Comparison of ENCODE assay signal across 8 cellular contexts in genomic region chr13:90867336-90867683, GRCh38.
DNase-seq lines count a peak whose midpoint lies in the region; ATAC-seq, FAIRE-seq and TF ChIP-seq lines count a peak whose summit lies in the region.

No MANE protein-coding gene starts in this region.

- no peak overlapping the region for H3K23ac ChIP-seq in H1 (ENCODE audit: insufficient read length)

- H3K27me3 Mint-ChIP-seq in mesothelial cell of epicardium (ENCODE audit: low read depth), result no peaks in the 10 kb centered on the region
- H3K27me3 Mint-ChIP-seq in T-helper 2 cell treated with Interferon-gamma antibody and Interleukin-4, amounts not matched to agents 5 μg/mL and 100 μg/mL, for 36 hours (ENCODE audit: low read depth), result no peaks in the 10 kb centered on the region

- TF ChIP-seq POLR2A in GM12892 (IDR thresholded peaks at IDR 0.05; ENCODE audit: low read depth, low read length), result no peak
- TF ChIP-seq POLR2A in H1 (IDR thresholded peaks at IDR 0.05; ENCODE audit: control extremely low read depth in 1 of 2, low read depth in 2 of 2, low read length in 2 of 2), result no peak

- POLR2A ChIA-PET in RWPE1 (lab: Yijun Ruan, JAX; ENCODE audit: low non-redundant PET), result no interaction called here
- POLR2A ChIA-PET in H1 (lab: Charles Lee; ENCODE audit: partially characterized antibody), result no interaction called here

- ATAC-seq in HG02623 (IDR thresholded peaks at IDR 0.05; ENCODE audit: unreplicated experiment), result peak; percentile 91

- H2AFZ ChIP-seq in MM.1S (ENCODE audit: low read length) (no peak overlapping the region), H1 (ENCODE audit: low read length) (no peak overlapping the region)

- H4K8ac ChIP-seq in H1 (ENCODE audit: extremely low read depth, insufficient read depth, low read length), result no peak overlapping the region

- TF ChIP-seq RAD21 in H1 (IDR thresholded peaks at IDR 0.05 in 1 of 2, conservative IDR thresholded peaks at IDR 0.05 in 1 of 2; ENCODE audit: low read depth in 2 of 2, low read length in 2 of 2), result peak; percentile 87 to 91

- H3F3A ChIP-seq in MM.1S (ENCODE audit: insufficient read depth, low read length), result no peaks in the 10 kb centered on the region

- H3K18ac ChIP-seq in H1 (ENCODE audit: extremely low read depth, low read length), result no peak overlapping the region

- H3K23me2 ChIP-seq in H1 (ENCODE audit: low read depth, low read length), result no peaks in the 10 kb centered on the region; the same call in 1 of the 2 replicates

- no peak for TF ChIP-seq EP300 in H1 (IDR thresholded peaks at IDR 0.05; ENCODE audit: borderline replicate concordance in 1 of 2, low read depth in 2 of 2, low read length in 2 of 2)

- H3K9ac ChIP-seq in MM.1S (ENCODE audit: low read length) (no peak overlapping the region), H1 (replicated peaks in 1 of 4; ENCODE audit: extremely low read depth in 1 of 4, low read depth in 3 of 4, low read length in 3 of 4) (no peak overlapping the region)

- no peak overlapping the region for H4K91ac ChIP-seq in H1 (replicated peaks; ENCODE audit: insufficient read length, low read length)

- H2AK5ac ChIP-seq in H1 (ENCODE audit: low read depth, low read length), result no peak overlapping the region

- H3K9me3 ChIP-seq in MM.1S (replicated peaks; ENCODE audit: insufficient read depth, low read length) (no peaks in the 10 kb centered on the region), H1 (ENCODE audit: insufficient read depth in 2 of 2, low read depth in 1 of 2, low read length in 1 of 2) (no peaks in the 10 kb centered on the region)

- H3K79me2 ChIP-seq in MM.1S (ENCODE audit: low read length) (no peaks in the 10 kb centered on the region), H1 (ENCODE audit: control insufficient read depth in 1 of 2, insufficient read depth in 2 of 2, low read length in 2 of 2) (no peaks in the 10 kb centered on the region)

- H2BK15ac ChIP-seq in H1 (ENCODE audit: low read length), result no peak overlapping the region

- FAIRE-seq in GM12892 (lab: Jason Lieb, UNC) (peak; percentile 78), H1 (lab: Jason Lieb, UNC) (peak; percentile 60)

- peak; percentile 55 for TF ChIP-seq CTCF in MM.1S (IDR thresholded peaks at IDR 0.05; ENCODE audit: low read length)
- peak; percentile 66 for TF ChIP-seq CTCF in RWPE1 (conservative IDR thresholded peaks at IDR 0.05; ENCODE audit: low read depth)
- TF ChIP-seq CTCF in H1 (IDR thresholded peaks at IDR 0.05; ENCODE audit: control extremely low read depth in 1 of 3, insufficient read depth in 1 of 3, low read depth in 1 of 3, low read length in 3 of 3), result peak; percentile 53 to 80 (median 67)
- peak; percentile 58 for TF ChIP-seq CTCF in mesothelial cell of epicardium (IDR thresholded peaks at IDR 0.05; ENCODE audit: unreplicated experiment)

- H3K36me3 Mint-ChIP-seq in mesothelial cell of epicardium, result no peaks in the 10 kb centered on the region
- no peaks in the 10 kb centered on the region for H3K36me3 Mint-ChIP-seq in T-helper 2 cell treated with Interferon-gamma antibody and Interleukin-4, amounts not matched to agents 5 μg/mL and 100 μg/mL, for 36 hours (ENCODE audit: low read depth)

- no peak overlapping the region for H3K56ac ChIP-seq in H1 (replicated peaks; ENCODE audit: insufficient read length, low read depth, low read length)

- WGBS in H1 (ENCODE audit: extremely low coverage in 1 of 2, insufficient coverage in 1 of 2, insufficient read length in 1 of 2, insufficient replicate concordance in 2 of 2, low coverage in 1 of 2, low lambda C conversion rate in 2 of 2, missing lambda C conversion rate in 1 of 2), 2 experiments, result 11% methylated on average over 4 of the region's 4 CpGs; no CpG with 5 or more reads in 1 of the 2 experiments

- no peak overlapping the region for H3K4me3 Mint-ChIP-seq in mesothelial cell of epicardium
- H3K4me3 Mint-ChIP-seq in T-helper 2 cell treated with Interferon-gamma antibody and Interleukin-4, amounts not matched to agents 5 μg/mL and 100 μg/mL, for 36 hours, result no peak overlapping the region

- H3K36me3 ChIP-seq in MM.1S (replicated peaks; ENCODE audit: insufficient read depth, low read length) (no peaks in the 10 kb centered on the region), H1 (ENCODE audit: control insufficient read depth in 2 of 4, insufficient read depth in 4 of 4, low read length in 3 of 4) (no peaks in the 10 kb centered on the region)

- no peaks in the 10 kb centered on the region for H3K9me2 ChIP-seq in MM.1S (replicated peaks; ENCODE audit: insufficient read depth, low read length)

- H3K79me1 ChIP-seq in H1 (ENCODE audit: low read depth, low read length), result no peaks in the 10 kb centered on the region

- no peak overlapping the region for H2BK5ac ChIP-seq in H1 (ENCODE audit: low read depth, low read length)

- peak; percentile 14 for DNase-seq in AG08396 (ENCODE audit: low spot score)
- no peak for DNase-seq in GM12892 (ENCODE audit: insufficient read length)
- DNase-seq in MM.1S, result peak; percentile 38
- DNase-seq in RWPE1 (ENCODE audit: low spot score), result peak; percentile 55
- peak; percentile 39 to 80 for DNase-seq in H1 (ENCODE audit: low read depth in 1 of 2, low spot score in 2 of 2)
- peak in 1 of 2 experiments; percentile 49 for DNase-seq in mesothelial cell of epicardium (ENCODE audit: low spot score in 2 of 2, unreplicated experiment in 2 of 2)
- DNase-seq in T-helper 2 cell treated with Interferon-gamma antibody and Interleukin-4, amounts not matched to agents 5 μg/mL and 100 μg/mL, for 36 hours (ENCODE audit: low spot score), result no peak

- H2BK120ac ChIP-seq in H1 (replicated peaks; ENCODE audit: low read depth, low read length), result no peak overlapping the region

- H2BK12ac ChIP-seq in H1 (ENCODE audit: low read depth, low read length), result no peak overlapping the region

- H3K27ac ChIP-seq in MM.1S (ENCODE audit: low read length), result no peak overlapping the region
- H3K27ac ChIP-seq in RWPE1, result no peak overlapping the region
- H3K27ac ChIP-seq in H1 (ENCODE audit: low read depth, low read length), result no peak overlapping the region

- no peak overlapping the region for H3K4ac ChIP-seq in H1 (replicated peaks; ENCODE audit: insufficient read length, low read depth, low read length)

- no peak overlapping the region for H3K4me2 ChIP-seq in MM.1S (ENCODE audit: low read depth, low read length)
- no peak overlapping the region for H3K4me2 ChIP-seq in H1 (ENCODE audit: insufficient read depth in 1 of 2, low read depth in 2 of 2, low read length in 2 of 2)

- no peak overlapping the region for H4K5ac ChIP-seq in H1 (ENCODE audit: insufficient read length, low read depth, low read length)

- H3K9me3 Mint-ChIP-seq in mesothelial cell of epicardium, result peaks cover 9% of the 10 kb centered on the region
- no peaks in the 10 kb centered on the region for H3K9me3 Mint-ChIP-seq in T-helper 2 cell treated with Interferon-gamma antibody and Interleukin-4, amounts not matched to agents 5 μg/mL and 100 μg/mL, for 36 hours

- no peak overlapping the region for H3K27ac Mint-ChIP-seq in mesothelial cell of epicardium
- H3K27ac Mint-ChIP-seq in T-helper 2 cell treated with Interferon-gamma antibody and Interleukin-4, amounts not matched to agents 5 μg/mL and 100 μg/mL, for 36 hours, result no peak overlapping the region

- H3K4me1 Mint-ChIP-seq in mesothelial cell of epicardium, result peaks cover 11% of the 10 kb centered on the region
- H3K4me1 Mint-ChIP-seq in T-helper 2 cell treated with Interferon-gamma antibody and Interleukin-4, amounts not matched to agents 5 μg/mL and 100 μg/mL, for 36 hours (ENCODE audit: low read depth), result peaks cover 3% of the 10 kb centered on the region

- no peak overlapping the region for H3K14ac ChIP-seq in H1 (ENCODE audit: insufficient read length)

- no peaks in the 10 kb centered on the region for H4K20me1 ChIP-seq in MM.1S (ENCODE audit: insufficient read depth, low read length)
- H4K20me1 ChIP-seq in H1 (replicated peaks in 1 of 2; ENCODE audit: control insufficient read depth in 1 of 2, insufficient read depth in 2 of 2, low read length in 2 of 2), result no peaks in the 10 kb centered on the region

- H2BK20ac ChIP-seq in H1 (ENCODE audit: low read length), result no peak overlapping the region

- H3K27me3 ChIP-seq in MM.1S (replicated peaks; ENCODE audit: insufficient read depth, low read length) (no peaks in the 10 kb centered on the region), H1 (replicated peaks in 1 of 4; ENCODE audit: control insufficient read depth in 3 of 4, extremely low read depth in 1 of 4, insufficient read depth in 3 of 4, low read length in 3 of 4) (no peaks in the 10 kb centered on the region)

- H3K4me1 ChIP-seq in MM.1S (ENCODE audit: low read length) (no peaks in the 10 kb centered on the region), H1 (replicated peaks in 1 of 4; ENCODE audit: control insufficient read depth in 3 of 4, insufficient read depth in 4 of 4, low read length in 3 of 4) (peaks cover 0 to under 1% (median 0%) of the 10 kb centered on the region in 4 experiments; a peak in 1 of 7 replicates)

- H3K4me3 ChIP-seq in MM.1S (ENCODE audit: low read length) (no peak overlapping the region), H1 (ENCODE audit: extremely low read depth in 1 of 4, insufficient read depth in 2 of 4, low read depth in 3 of 4, low read length in 4 of 4) (no peak overlapping the region)

- CTCF ChIA-PET in RWPE1 (lab: Yijun Ruan, JAX) (interaction anchor here (0.5 to 1.5 kb wide), 12 partner anchors 10 to 1665 kb away, joined by 3 to 7 read pairs (median 3); no protein-coding TSS in a partner anchor), H1 (lab: Charles Lee; ENCODE audit: partially characterized antibody) (interaction anchor here (0.5 to 2.6 kb wide), 45 partner anchors 9 to 1754 kb away, joined by 3 to 18 read pairs (median 4); no protein-coding TSS in a partner anchor)

TF ChIP-seq in H1, 55 proteins besides CTCF, POLR2A, EP300 and RAD21 (continues in another document):
- TF ChIP-seq YY1 (IDR thresholded peaks at IDR 0.05; ENCODE audit: low read depth, low read length) (peak; percentile 82), TAF7 (optimal IDR thresholded peaks at IDR 0.05; ENCODE audit: borderline replicate concordance, low read depth, low read length) (no peak)

Comparison
In these comparisons a context has a peak if more than half of its experiments do, and no peak if none do; other contexts are left out.
1. DNase-seq: peak in AG08396 (single experiment), MM.1S (single experiment), RWPE1 (single experiment) and H1 (2 of 2); none in GM12892 (single experiment) and T-helper 2 cell treated with Interferon-gamma antibody and Interleukin-4, amounts not matched to agents 5 μg/mL and 100 μg/mL, for 36 hours (single experiment).
2. Peak in every context shown above with its lines, with median percentiles within 50 percentile points of each other: CTCF ChIP-seq.